In genomic region chr2:127139766-127140165, GRCh38 we compare ENCODE assay signal across 19 cellular contexts. TPM values are rescaled to one million over a fixed set of nuclear protein-coding genes. Genes with fewer than 3 reads are reported as not detected.
DNase-seq lines count a peak whose midpoint lies in the region; ATAC-seq, FAIRE-seq and TF ChIP-seq lines count a peak whose summit lies in the region.
"Had no signal": no experiment of that assay in that cellular context is flagged by ENCODE, and none has a peak within 500 bp of the region (broad histone marks: within the 10 kb centered on the region; RNA-seq: fewer than 3 reads in every experiment).

No MANE protein-coding gene starts in this region.

- H3K36me3 ChIP-seq in skeletal muscle tissue (ENCODE audit: control insufficient read depth in 3 of 3, insufficient read depth in 3 of 3, low read length in 3 of 3) = no peaks in the 10 kb centered on the region

- no peak for FAIRE-seq in GM19239 (lab: Jason Lieb, UNC)
- FAIRE-seq: D721Med had no signal

- H3K36me3 Mint-ChIP-seq in HFFc6 (ENCODE audit: low read depth) = peaks cover 8% of the 10 kb centered on the region; the same call in 1 of the 2 replicates
- H3K36me3 Mint-ChIP-seq: CD8-positive, alpha-beta T cell had no signal

- H3K9ac ChIP-seq in skeletal muscle tissue (ENCODE audit: low read depth in 1 of 3, low read length in 3 of 3) = no peak overlapping the region
- H3K9ac ChIP-seq: KMS-11 had no signal

- H3K9me3 ChIP-seq in skeletal muscle tissue (ENCODE audit: control insufficient read depth in 3 of 3, low read length in 3 of 3) = no peaks in the 10 kb centered on the region

- no peak overlapping the region for H3K4me3 ChIP-seq in skeletal muscle tissue (ENCODE audit: low read length in 3 of 3)

- DNase-seq in HFFc6 (no peak), foreskin keratinocyte (peak in 1 of 2 donors; percentile 65), GM19239 (ENCODE audit: insufficient read length, low spot score) (no peak), KG1 (lab: John Stamatoyannopoulos, UW) (no peak), inferior parietal cortex (ENCODE audit: extremely low spot score) (no peak)
- DNase-seq in stimulated activated CD4-positive, alpha-beta T cell treated with anti-CD3 and anti-CD28 coated beads, Interleukin-2, amount 100 ng/mL, for 48 hours = no peak
- DNase-seq: ACHN; CD8-positive, alpha-beta T cell; HCEC 1CT; NCI-H1092 treated with DMSO at 0.1 percent for 48 hours; NCI-H1694 treated with DMSO at 0.1 percent for 48 hours; NCI-H345; NCI-H69; NK-92 treated with Interleukin-12 subunit alpha and Interleukin-12 subunit beta, amount 100 ng/mL, for 24 hours; SHP77 treated with DMSO at 0.1 percent for 48 hours had no signal

- H3K9me3 Mint-ChIP-seq in HFFc6 = peaks cover 7% of the 10 kb centered on the region
- H3K9me3 Mint-ChIP-seq: CD8-positive, alpha-beta T cell had no signal

- 0 out of 2 replicates have a peak, but pooled peaks have one; percentile 22 for TF ChIP-seq CTCF in HFFc6 (IDR thresholded peaks at IDR 0.05)
- peak; percentile 62 for TF ChIP-seq CTCF in foreskin keratinocyte (conservative IDR thresholded peaks at IDR 0.05)

- peak; percentile 77 for ATAC-seq in foreskin keratinocyte
- ATAC-seq: CD8-positive, alpha-beta T cell had no signal

- no peak overlapping the region for H3K4me3 Mint-ChIP-seq in HFFc6
- H3K4me3 Mint-ChIP-seq: CD8-positive, alpha-beta T cell had no signal

- H3K27ac Mint-ChIP-seq in HFFc6 = no peak overlapping the region
- H3K27ac Mint-ChIP-seq: CD8-positive, alpha-beta T cell had no signal

- H3K27me3 Mint-ChIP-seq in HFFc6 (ENCODE audit: insufficient read depth) = peaks cover 7% of the 10 kb centered on the region

- H3K27me3 ChIP-seq in foreskin keratinocyte = no peaks in the 10 kb centered on the region
- H3K27me3 ChIP-seq in skeletal muscle tissue (ENCODE audit: control insufficient read depth in 3 of 3, insufficient read depth in 3 of 3, low read length in 3 of 3) = no peaks in the 10 kb centered on the region

- peaks cover 23% of the 10 kb centered on the region for H3K4me1 Mint-ChIP-seq in HFFc6 (ENCODE audit: low read depth)

- H3K27ac ChIP-seq in angular gyrus (ENCODE audit: low read depth, low read length) (peak overlapping the region; percentile 98), foreskin keratinocyte (no peak overlapping the region), skeletal muscle tissue (ENCODE audit: low read depth, low read length) (peak overlapping the region; percentile 25)
- H3K27ac ChIP-seq: KMS-11 had no signal

- peaks cover 15% of the 10 kb centered on the region for H3K4me1 ChIP-seq in foreskin keratinocyte
- H3K4me1 ChIP-seq in skeletal muscle tissue (ENCODE audit: control insufficient read depth in 3 of 3, insufficient read depth in 3 of 3, low read length in 3 of 3) = peaks cover 29 to 52% (median 40%) of the 10 kb centered on the region in 3 donors

RNA-seq across cellular contexts. Expression of gene BIN1, which starts 32.8 kb away (rescaled TPM):
- 10 to 100 TPM; 22.6 to 26.1 (median 23.5) TPM for total RNA-seq in HFFc6 (2021; fragmentation: NEBNext Ultra II Directional; extraction: Animal tissue kit (Norgen Biotek cat#: 25700))
- 30.6 and 30.8 TPM in 2 replicates for total RNA-seq in foreskin keratinocyte
- polyA plus RNA-seq in foreskin keratinocyte = 29.4 and 31.0 TPM in 2 replicates
- 597 TPM for total RNA-seq in skeletal muscle tissue

Comparison
In these comparisons a context has a peak if more than half of its experiments do, and no peak if none do; other contexts are left out.
1. RNA of gene BIN1, which starts 32.8 kb away (total RNA-seq): 597 TPM in skeletal muscle tissue (single experiment); 30.6 to 30.8 TPM in foreskin keratinocyte and 22.6 to 26.1 TPM in HFFc6; every median in the first group is over 10 times any median in the second.